8 cellular contexts compared by ENCODE assay signal in the genomic region with DNA sequence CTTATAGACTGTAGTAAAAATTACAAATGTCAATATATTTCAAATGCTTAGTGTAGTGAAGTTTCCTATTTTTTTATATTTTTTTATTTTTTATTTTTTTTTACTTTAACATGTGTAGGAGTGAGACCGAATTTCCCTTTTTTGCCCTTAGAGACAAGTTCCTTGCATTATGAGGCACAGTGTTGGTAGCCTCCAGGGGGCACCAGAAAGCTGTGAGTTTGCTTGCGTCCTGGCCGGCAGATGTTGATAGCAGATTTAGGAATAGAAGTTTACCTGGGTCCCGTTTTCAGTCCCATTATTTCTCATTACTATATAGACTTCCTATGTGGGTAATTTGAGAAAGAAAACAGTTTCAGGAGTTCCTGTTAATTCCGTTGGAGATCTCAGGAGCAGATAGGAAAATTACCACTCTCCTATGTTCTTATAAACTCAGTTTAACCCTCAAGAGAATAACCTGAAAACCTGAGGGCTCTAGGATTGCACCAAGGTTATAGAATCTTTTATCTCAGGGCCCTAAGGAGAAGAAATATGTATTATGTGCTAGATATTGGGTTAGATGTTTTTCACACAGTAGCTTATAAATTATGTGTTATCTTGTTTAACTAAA.
DNase-seq lines count a peak whose midpoint lies in the region; ATAC-seq and TF ChIP-seq lines count a peak whose summit lies in the region.

No MANE protein-coding gene starts in this region.

- H3K36me3 Mint-ChIP-seq in activated CD4-positive, alpha-beta memory T cell treated with anti-CD3 and anti-CD28 coated beads for 36 hours: no peaks in the 10 kb centered on the region

- H3K4me3 Mint-ChIP-seq in activated CD4-positive, alpha-beta memory T cell treated with anti-CD3 and anti-CD28 coated beads for 36 hours: no peak overlapping the region

- H3K27ac Mint-ChIP-seq in activated CD4-positive, alpha-beta memory T cell treated with anti-CD3 and anti-CD28 coated beads for 36 hours: no peak overlapping the region

- POLR2A ChIA-PET in activated CD4-positive, alpha-beta memory T cell treated with anti-CD3 and anti-CD28 coated beads for 36 hours (lab: Charles Lee): no interaction called here

- DNase-seq in NCI-H2171 (lab: John Stamatoyannopoulos, UW) (peak; percentile 36), fibroblast of gingiva (ENCODE audit: low read depth) (peak; percentile 65), nucleus accumbens (lab: John Stamatoyannopoulos, UW) (peak in 33 of 56 donors; percentile 2 to 74 (median 23)), NCI-H187 (lab: John Stamatoyannopoulos, UW) (no peak)
- peak; percentile 66 for DNase-seq in activated CD4-positive, alpha-beta memory T cell treated with anti-CD3 and anti-CD28 coated beads for 36 hours

- no peaks in the 10 kb centered on the region for H3K4me1 Mint-ChIP-seq in activated CD4-positive, alpha-beta memory T cell treated with anti-CD3 and anti-CD28 coated beads for 36 hours (ENCODE audit: low read depth)

- CTCF ChIA-PET in activated CD4-positive, alpha-beta memory T cell treated with anti-CD3 and anti-CD28 coated beads for 36 hours (lab: Charles Lee): interaction anchor here (0.5 to 1.8 kb wide), 11 partner anchors 10 to 476 kb away, joined by 3 to 6 read pairs (median 4); no protein-coding TSS in a partner anchor

- ATAC-seq in GM18907 (IDR thresholded peaks at IDR 0.05; ENCODE audit: unreplicated experiment) (peak; percentile 86), HG03095 (IDR thresholded peaks at IDR 0.05; ENCODE audit: unreplicated experiment) (peak; percentile 78)

- TF ChIP-seq CTCF in C4-2B (conservative IDR thresholded peaks at IDR 0.05): peak; percentile 87

- H3K9me3 Mint-ChIP-seq in activated CD4-positive, alpha-beta memory T cell treated with anti-CD3 and anti-CD28 coated beads for 36 hours: no peaks in the 10 kb centered on the region

- H3K27me3 Mint-ChIP-seq in activated CD4-positive, alpha-beta memory T cell treated with anti-CD3 and anti-CD28 coated beads for 36 hours: no peaks in the 10 kb centered on the region

- intact Hi-C loops in activated CD4-positive, alpha-beta memory T cell treated with anti-CD3 and anti-CD28 coated beads for 36 hours (cut with micrococcal nuclease): loop anchor here (1.0 to 10.0 kb wide), 2 partner anchors 329 to 527 kb away; no protein-coding TSS in a partner anchor

- H3K27ac ChIP-seq in C4-2B: no peak overlapping the region

Comparison
In these comparisons a context has a peak if more than half of its experiments do, and no peak if none do; other contexts are left out.
1. DNase-seq: peak in NCI-H2171 (single experiment), activated CD4-positive, alpha-beta memory T cell treated with anti-CD3 and anti-CD28 coated beads for 36 hours (single experiment), fibroblast of gingiva (single experiment) and nucleus accumbens (33 of 56); none in NCI-H187 (0 of 2).